ENCODE assay signal across 1 cellular context in the genomic region with DNA sequence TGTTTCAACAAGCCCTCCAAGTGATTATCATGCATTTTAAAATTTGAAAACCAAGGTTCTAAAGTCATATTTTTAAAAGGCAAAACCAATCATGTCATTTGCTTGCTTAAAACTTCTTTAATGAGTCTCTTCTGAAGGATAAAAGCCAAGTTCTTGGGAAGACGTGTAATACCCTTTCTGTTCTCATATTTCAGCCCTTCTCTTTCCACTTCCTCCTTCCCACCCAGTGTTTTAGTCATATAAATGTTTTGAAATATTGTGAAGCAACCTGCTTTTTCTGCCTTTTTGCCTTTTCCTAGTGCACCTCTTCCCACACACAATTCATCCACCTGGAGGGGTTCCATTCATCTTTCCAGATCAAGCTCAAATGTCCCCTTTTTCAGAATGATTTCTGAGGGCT.
TF ChIP-seq lines count a peak whose summit lies in the region.

No MANE protein-coding gene starts in this region.

TF ChIP-seq in H1, 55 proteins besides CTCF, POLR2A, EP300 and RAD21 (continued from another document):
- TF ChIP-seq, protein P1, sequence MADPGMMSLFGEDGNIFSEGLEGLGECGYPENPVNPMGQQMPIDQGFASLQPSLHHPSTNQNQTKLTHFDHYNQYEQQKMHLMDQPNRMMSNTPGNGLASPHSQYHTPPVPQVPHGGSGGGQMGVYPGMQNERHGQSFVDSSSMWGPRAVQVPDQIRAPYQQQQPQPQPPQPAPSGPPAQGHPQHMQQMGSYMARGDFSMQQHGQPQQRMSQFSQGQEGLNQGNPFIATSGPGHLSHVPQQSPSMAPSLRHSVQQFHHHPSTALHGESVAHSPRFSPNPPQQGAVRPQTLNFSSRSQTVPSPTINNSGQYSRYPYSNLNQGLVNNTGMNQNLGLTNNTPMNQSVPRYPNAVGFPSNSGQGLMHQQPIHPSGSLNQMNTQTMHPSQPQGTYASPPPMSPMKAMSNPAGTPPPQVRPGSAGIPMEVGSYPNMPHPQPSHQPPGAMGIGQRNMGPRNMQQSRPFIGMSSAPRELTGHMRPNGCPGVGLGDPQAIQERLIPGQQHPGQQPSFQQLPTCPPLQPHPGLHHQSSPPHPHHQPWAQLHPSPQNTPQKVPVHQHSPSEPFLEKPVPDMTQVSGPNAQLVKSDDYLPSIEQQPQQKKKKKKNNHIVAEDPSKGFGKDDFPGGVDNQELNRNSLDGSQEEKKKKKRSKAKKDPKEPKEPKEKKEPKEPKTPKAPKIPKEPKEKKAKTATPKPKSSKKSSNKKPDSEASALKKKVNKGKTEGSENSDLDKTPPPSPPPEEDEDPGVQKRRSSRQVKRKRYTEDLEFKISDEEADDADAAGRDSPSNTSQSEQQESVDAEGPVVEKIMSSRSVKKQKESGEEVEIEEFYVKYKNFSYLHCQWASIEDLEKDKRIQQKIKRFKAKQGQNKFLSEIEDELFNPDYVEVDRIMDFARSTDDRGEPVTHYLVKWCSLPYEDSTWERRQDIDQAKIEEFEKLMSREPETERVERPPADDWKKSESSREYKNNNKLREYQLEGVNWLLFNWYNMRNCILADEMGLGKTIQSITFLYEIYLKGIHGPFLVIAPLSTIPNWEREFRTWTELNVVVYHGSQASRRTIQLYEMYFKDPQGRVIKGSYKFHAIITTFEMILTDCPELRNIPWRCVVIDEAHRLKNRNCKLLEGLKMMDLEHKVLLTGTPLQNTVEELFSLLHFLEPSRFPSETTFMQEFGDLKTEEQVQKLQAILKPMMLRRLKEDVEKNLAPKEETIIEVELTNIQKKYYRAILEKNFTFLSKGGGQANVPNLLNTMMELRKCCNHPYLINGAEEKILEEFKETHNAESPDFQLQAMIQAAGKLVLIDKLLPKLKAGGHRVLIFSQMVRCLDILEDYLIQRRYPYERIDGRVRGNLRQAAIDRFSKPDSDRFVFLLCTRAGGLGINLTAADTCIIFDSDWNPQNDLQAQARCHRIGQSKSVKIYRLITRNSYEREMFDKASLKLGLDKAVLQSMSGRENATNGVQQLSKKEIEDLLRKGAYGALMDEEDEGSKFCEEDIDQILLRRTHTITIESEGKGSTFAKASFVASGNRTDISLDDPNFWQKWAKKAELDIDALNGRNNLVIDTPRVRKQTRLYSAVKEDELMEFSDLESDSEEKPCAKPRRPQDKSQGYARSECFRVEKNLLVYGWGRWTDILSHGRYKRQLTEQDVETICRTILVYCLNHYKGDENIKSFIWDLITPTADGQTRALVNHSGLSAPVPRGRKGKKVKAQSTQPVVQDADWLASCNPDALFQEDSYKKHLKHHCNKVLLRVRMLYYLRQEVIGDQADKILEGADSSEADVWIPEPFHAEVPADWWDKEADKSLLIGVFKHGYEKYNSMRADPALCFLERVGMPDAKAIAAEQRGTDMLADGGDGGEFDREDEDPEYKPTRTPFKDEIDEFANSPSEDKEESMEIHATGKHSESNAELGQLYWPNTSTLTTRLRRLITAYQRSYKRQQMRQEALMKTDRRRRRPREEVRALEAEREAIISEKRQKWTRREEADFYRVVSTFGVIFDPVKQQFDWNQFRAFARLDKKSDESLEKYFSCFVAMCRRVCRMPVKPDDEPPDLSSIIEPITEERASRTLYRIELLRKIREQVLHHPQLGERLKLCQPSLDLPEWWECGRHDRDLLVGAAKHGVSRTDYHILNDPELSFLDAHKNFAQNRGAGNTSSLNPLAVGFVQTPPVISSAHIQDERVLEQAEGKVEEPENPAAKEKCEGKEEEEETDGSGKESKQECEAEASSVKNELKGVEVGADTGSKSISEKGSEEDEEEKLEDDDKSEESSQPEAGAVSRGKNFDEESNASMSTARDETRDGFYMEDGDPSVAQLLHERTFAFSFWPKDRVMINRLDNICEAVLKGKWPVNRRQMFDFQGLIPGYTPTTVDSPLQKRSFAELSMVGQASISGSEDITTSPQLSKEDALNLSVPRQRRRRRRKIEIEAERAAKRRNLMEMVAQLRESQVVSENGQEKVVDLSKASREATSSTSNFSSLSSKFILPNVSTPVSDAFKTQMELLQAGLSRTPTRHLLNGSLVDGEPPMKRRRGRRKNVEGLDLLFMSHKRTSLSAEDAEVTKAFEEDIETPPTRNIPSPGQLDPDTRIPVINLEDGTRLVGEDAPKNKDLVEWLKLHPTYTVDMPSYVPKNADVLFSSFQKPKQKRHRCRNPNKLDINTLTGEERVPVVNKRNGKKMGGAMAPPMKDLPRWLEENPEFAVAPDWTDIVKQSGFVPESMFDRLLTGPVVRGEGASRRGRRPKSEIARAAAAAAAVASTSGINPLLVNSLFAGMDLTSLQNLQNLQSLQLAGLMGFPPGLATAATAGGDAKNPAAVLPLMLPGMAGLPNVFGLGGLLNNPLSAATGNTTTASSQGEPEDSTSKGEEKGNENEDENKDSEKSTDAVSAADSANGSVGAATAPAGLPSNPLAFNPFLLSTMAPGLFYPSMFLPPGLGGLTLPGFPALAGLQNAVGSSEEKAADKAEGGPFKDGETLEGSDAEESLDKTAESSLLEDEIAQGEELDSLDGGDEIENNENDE (IDR thresholded peaks at IDR 0.05; ENCODE audit: insufficient replicate concordance, low read length) = no peak
- TF ChIP-seq EGR1 (IDR thresholded peaks at IDR 0.05; ENCODE audit: borderline replicate concordance, low read depth, low read length) (no peak), POLR2AphosphoS5 (IDR thresholded peaks at IDR 0.05; ENCODE audit: low read depth, low read length) (no peak), TCF12 (IDR thresholded peaks at IDR 0.05; ENCODE audit: low read depth, low read length) (no peak), SP4 (IDR thresholded peaks at IDR 0.05; ENCODE audit: low read length) (no peak), RXRA (IDR thresholded peaks at IDR 0.05; ENCODE audit: insufficient read depth, low read depth, low read length) (no peak)
- TF ChIP-seq, protein P2, sequence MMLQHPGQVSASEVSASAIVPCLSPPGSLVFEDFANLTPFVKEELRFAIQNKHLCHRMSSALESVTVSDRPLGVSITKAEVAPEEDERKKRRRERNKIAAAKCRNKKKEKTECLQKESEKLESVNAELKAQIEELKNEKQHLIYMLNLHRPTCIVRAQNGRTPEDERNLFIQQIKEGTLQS (IDR thresholded peaks at IDR 0.05; ENCODE audit: insufficient read depth, low read depth, low read length) = no peak
TF ChIP-seq in H1: peak in this region for 0.
